1 cellular context compared by ENCODE assay signal in the genomic region with DNA sequence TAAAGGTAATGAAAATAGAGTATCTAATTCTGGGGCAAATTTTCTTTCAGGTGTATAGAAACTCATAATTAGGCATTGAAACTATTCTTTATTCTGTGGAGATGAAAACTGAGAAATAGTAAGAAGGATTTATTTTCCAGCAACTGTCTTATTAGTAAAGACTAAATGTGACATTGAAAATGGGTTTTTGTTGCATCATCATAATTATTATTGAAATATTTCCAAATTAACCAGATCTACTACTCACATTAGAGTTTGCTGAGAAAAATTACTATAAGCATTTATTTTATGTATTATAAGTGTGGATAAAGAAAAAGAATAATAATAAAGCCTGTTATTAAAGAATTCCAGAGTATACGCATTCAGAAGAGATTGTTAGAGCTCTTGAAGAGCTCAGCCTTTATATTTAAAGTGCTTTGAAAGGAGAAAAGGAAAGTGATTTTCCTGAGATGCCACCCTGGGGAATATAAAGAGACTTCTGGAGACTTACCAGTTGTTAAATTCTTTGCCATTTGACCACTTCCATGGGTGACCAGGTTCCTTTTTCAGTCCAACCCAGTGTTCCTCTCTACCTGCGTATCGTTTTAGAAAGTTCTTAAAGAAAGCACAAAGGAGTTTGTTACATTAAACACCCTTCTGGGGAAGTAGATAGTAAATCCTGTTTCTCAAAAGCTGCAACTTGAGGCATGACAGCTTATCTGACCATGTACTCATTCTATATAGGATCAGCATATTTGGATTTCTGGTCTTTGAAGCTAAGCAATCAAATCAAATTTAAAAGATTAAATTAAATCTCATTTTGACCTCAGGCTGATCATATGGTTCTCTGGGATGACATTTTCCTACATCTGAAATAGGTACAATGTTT.
TF ChIP-seq lines count a peak whose summit lies in the region.

No MANE protein-coding gene starts in this region.

TF ChIP-seq in K562, 482 proteins besides CTCF, POLR2A, EP300 and RAD21 (continues in another document):
- TF ChIP-seq SMAD4 (CRISPR knock-in tag; conservative IDR thresholded peaks at IDR 0.05) (no peak), CHD2 (IDR thresholded peaks at IDR 0.05; ENCODE audit: low read depth, low read length) (no peak), ZFP36 (IDR thresholded peaks at IDR 0.05; ENCODE audit: low read depth, low read length, partially characterized antibody) (no peak), ZBED1 (IDR thresholded peaks at IDR 0.05) (no peak), ZNF316 (IDR thresholded peaks at IDR 0.05) (peak; percentile 72), PTBP1 (IDR thresholded peaks at IDR 0.05; ENCODE audit: low read depth, low read length) (no peak), TOE1 (IDR thresholded peaks at IDR 0.05; ENCODE audit: borderline replicate concordance) (no peak), TOE1 (CRISPR knock-in tag; IDR thresholded peaks at IDR 0.05; ENCODE audit: borderline replicate concordance, low read depth) (no peak), HDAC3 (IDR thresholded peaks at IDR 0.05; ENCODE audit: borderline replicate concordance, partially characterized antibody) (no peak), ZNF384 (IDR thresholded peaks at IDR 0.05; ENCODE audit: low read depth, low read length) (no peak), FOS (IDR thresholded peaks at IDR 0.05; ENCODE audit: extremely low read depth, insufficient read length) (no peak), ZNF589 (CRISPR knock-in tag; IDR thresholded peaks at IDR 0.05; ENCODE audit: low read depth) (0 out of 2 replicates have a peak, but pooled peaks have one; percentile 38), ETV1 (tag; conservative IDR thresholded peaks at IDR 0.05; ENCODE audit: low read depth) (no peak), SNIP1 (IDR thresholded peaks at IDR 0.05; ENCODE audit: low read depth) (no peak), HOXB6 (CRISPR knock-in tag; IDR thresholded peaks at IDR 0.05; ENCODE audit: borderline replicate concordance) (no peak), POLR2G (IDR thresholded peaks at IDR 0.05; ENCODE audit: low read depth, low read length) (peak; percentile 70), MEF2A (IDR thresholded peaks at IDR 0.05; ENCODE audit: control insufficient read depth, low read depth, low read length) (no peak), MXI1 (IDR thresholded peaks at IDR 0.05; ENCODE audit: low read depth, low read length) (no peak), DPF2 (IDR thresholded peaks at IDR 0.05) (no peak), ERF (CRISPR knock-in tag; IDR thresholded peaks at IDR 0.05) (no peak), TAF9B (IDR thresholded peaks at IDR 0.05; ENCODE audit: partially characterized antibody) (no peak), RBM25 (IDR thresholded peaks at IDR 0.05; ENCODE audit: low read depth, low read length, severe bottlenecking) (no peak), ZKSCAN3 (CRISPR knock-in tag; IDR thresholded peaks at IDR 0.05) (no peak)
- TF ChIP-seq, protein P1, sequence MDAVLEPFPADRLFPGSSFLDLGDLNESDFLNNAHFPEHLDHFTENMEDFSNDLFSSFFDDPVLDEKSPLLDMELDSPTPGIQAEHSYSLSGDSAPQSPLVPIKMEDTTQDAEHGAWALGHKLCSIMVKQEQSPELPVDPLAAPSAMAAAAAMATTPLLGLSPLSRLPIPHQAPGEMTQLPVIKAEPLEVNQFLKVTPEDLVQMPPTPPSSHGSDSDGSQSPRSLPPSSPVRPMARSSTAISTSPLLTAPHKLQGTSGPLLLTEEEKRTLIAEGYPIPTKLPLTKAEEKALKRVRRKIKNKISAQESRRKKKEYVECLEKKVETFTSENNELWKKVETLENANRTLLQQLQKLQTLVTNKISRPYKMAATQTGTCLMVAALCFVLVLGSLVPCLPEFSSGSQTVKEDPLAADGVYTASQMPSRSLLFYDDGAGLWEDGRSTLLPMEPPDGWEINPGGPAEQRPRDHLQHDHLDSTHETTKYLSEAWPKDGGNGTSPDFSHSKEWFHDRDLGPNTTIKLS (IDR thresholded peaks at IDR 0.05; ENCODE audit: borderline replicate concordance, low read depth): no peak
- TF ChIP-seq, protein P2, sequence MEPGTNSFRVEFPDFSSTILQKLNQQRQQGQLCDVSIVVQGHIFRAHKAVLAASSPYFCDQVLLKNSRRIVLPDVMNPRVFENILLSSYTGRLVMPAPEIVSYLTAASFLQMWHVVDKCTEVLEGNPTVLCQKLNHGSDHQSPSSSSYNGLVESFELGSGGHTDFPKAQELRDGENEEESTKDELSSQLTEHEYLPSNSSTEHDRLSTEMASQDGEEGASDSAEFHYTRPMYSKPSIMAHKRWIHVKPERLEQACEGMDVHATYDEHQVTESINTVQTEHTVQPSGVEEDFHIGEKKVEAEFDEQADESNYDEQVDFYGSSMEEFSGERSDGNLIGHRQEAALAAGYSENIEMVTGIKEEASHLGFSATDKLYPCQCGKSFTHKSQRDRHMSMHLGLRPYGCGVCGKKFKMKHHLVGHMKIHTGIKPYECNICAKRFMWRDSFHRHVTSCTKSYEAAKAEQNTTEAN (CRISPR knock-in tag; IDR thresholded peaks at IDR 0.05): no peak
- TF ChIP-seq, protein P3, sequence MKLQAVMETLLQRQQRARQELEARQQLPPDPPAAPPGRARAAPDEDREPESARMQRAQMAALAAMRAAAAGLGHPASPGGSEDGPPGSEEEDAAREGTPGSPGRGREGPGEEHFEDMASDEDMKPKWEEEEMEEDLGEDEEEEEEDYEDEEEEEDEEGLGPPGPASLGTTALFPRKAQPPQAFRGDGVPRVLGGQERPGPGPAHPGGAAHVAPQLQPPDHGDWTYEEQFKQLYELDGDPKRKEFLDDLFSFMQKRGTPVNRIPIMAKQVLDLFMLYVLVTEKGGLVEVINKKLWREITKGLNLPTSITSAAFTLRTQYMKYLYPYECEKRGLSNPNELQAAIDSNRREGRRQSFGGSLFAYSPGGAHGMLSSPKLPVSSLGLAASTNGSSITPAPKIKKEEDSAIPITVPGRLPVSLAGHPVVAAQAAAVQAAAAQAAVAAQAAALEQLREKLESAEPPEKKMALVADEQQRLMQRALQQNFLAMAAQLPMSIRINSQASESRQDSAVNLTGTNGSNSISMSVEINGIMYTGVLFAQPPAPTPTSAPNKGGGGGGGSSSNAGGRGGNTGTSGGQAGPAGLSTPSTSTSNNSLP (IDR thresholded peaks at IDR 0.05; ENCODE audit: borderline replicate concordance, low read depth, low read length): no peak
- TF ChIP-seq, protein P4, sequence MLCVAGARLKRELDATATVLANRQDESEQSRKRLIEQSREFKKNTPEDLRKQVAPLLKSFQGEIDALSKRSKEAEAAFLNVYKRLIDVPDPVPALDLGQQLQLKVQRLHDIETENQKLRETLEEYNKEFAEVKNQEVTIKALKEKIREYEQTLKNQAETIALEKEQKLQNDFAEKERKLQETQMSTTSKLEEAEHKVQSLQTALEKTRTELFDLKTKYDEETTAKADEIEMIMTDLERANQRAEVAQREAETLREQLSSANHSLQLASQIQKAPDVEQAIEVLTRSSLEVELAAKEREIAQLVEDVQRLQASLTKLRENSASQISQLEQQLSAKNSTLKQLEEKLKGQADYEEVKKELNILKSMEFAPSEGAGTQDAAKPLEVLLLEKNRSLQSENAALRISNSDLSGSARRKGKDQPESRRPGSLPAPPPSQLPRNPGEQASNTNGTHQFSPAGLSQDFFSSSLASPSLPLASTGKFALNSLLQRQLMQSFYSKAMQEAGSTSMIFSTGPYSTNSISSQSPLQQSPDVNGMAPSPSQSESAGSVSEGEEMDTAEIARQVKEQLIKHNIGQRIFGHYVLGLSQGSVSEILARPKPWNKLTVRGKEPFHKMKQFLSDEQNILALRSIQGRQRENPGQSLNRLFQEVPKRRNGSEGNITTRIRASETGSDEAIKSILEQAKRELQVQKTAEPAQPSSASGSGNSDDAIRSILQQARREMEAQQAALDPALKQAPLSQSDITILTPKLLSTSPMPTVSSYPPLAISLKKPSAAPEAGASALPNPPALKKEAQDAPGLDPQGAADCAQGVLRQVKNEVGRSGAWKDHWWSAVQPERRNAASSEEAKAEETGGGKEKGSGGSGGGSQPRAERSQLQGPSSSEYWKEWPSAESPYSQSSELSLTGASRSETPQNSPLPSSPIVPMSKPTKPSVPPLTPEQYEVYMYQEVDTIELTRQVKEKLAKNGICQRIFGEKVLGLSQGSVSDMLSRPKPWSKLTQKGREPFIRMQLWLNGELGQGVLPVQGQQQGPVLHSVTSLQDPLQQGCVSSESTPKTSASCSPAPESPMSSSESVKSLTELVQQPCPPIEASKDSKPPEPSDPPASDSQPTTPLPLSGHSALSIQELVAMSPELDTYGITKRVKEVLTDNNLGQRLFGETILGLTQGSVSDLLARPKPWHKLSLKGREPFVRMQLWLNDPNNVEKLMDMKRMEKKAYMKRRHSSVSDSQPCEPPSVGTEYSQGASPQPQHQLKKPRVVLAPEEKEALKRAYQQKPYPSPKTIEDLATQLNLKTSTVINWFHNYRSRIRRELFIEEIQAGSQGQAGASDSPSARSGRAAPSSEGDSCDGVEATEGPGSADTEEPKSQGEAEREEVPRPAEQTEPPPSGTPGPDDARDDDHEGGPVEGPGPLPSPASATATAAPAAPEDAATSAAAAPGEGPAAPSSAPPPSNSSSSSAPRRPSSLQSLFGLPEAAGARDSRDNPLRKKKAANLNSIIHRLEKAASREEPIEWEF (CRISPR knock-in tag; IDR thresholded peaks at IDR 0.05): no peak
- TF ChIP-seq, protein P5, sequence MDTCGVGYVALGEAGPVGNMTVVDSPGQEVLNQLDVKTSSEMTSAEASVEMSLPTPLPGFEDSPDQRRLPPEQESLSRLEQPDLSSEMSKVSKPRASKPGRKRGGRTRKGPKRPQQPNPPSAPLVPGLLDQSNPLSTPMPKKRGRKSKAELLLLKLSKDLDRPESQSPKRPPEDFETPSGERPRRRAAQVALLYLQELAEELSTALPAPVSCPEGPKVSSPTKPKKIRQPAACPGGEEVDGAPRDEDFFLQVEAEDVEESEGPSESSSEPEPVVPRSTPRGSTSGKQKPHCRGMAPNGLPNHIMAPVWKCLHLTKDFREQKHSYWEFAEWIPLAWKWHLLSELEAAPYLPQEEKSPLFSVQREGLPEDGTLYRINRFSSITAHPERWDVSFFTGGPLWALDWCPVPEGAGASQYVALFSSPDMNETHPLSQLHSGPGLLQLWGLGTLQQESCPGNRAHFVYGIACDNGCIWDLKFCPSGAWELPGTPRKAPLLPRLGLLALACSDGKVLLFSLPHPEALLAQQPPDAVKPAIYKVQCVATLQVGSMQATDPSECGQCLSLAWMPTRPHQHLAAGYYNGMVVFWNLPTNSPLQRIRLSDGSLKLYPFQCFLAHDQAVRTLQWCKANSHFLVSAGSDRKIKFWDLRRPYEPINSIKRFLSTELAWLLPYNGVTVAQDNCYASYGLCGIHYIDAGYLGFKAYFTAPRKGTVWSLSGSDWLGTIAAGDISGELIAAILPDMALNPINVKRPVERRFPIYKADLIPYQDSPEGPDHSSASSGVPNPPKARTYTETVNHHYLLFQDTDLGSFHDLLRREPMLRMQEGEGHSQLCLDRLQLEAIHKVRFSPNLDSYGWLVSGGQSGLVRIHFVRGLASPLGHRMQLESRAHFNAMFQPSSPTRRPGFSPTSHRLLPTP (IDR thresholded peaks at IDR 0.05; ENCODE audit: borderline replicate concordance, extremely low read depth, insufficient read length): no peak
- TF ChIP-seq, protein P6, sequence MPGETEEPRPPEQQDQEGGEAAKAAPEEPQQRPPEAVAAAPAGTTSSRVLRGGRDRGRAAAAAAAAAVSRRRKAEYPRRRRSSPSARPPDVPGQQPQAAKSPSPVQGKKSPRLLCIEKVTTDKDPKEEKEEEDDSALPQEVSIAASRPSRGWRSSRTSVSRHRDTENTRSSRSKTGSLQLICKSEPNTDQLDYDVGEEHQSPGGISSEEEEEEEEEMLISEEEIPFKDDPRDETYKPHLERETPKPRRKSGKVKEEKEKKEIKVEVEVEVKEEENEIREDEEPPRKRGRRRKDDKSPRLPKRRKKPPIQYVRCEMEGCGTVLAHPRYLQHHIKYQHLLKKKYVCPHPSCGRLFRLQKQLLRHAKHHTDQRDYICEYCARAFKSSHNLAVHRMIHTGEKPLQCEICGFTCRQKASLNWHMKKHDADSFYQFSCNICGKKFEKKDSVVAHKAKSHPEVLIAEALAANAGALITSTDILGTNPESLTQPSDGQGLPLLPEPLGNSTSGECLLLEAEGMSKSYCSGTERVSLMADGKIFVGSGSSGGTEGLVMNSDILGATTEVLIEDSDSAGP (CRISPR knock-in tag; IDR thresholded peaks at IDR 0.05): no peak
- TF ChIP-seq, protein P7, sequence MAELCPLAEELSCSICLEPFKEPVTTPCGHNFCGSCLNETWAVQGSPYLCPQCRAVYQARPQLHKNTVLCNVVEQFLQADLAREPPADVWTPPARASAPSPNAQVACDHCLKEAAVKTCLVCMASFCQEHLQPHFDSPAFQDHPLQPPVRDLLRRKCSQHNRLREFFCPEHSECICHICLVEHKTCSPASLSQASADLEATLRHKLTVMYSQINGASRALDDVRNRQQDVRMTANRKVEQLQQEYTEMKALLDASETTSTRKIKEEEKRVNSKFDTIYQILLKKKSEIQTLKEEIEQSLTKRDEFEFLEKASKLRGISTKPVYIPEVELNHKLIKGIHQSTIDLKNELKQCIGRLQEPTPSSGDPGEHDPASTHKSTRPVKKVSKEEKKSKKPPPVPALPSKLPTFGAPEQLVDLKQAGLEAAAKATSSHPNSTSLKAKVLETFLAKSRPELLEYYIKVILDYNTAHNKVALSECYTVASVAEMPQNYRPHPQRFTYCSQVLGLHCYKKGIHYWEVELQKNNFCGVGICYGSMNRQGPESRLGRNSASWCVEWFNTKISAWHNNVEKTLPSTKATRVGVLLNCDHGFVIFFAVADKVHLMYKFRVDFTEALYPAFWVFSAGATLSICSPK (IDR thresholded peaks at IDR 0.05; ENCODE audit: borderline replicate concordance): no peak
- TF ChIP-seq, protein P8, sequence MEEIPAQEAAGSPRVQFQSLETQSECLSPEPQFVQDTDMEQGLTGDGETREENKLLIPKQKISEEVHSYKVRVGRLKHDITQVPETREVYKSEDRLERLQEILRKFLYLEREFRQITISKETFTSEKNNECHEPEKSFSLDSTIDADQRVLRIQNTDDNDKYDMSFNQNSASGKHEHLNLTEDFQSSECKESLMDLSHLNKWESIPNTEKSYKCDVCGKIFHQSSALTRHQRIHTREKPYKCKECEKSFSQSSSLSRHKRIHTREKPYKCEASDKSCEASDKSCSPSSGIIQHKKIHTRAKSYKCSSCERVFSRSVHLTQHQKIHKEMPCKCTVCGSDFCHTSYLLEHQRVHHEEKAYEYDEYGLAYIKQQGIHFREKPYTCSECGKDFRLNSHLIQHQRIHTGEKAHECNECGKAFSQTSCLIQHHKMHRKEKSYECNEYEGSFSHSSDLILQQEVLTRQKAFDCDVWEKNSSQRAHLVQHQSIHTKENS (CRISPR knock-in tag; IDR thresholded peaks at IDR 0.05): no peak
- TF ChIP-seq, protein P9, sequence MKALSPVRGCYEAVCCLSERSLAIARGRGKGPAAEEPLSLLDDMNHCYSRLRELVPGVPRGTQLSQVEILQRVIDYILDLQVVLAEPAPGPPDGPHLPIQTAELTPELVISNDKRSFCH (CRISPR knock-in tag; IDR thresholded peaks at IDR 0.05): no peak
- TF ChIP-seq, protein P9 (tag; IDR thresholded peaks at IDR 0.05): no peak
